8 cellular contexts compared by ENCODE assay signal in the genomic region with DNA sequence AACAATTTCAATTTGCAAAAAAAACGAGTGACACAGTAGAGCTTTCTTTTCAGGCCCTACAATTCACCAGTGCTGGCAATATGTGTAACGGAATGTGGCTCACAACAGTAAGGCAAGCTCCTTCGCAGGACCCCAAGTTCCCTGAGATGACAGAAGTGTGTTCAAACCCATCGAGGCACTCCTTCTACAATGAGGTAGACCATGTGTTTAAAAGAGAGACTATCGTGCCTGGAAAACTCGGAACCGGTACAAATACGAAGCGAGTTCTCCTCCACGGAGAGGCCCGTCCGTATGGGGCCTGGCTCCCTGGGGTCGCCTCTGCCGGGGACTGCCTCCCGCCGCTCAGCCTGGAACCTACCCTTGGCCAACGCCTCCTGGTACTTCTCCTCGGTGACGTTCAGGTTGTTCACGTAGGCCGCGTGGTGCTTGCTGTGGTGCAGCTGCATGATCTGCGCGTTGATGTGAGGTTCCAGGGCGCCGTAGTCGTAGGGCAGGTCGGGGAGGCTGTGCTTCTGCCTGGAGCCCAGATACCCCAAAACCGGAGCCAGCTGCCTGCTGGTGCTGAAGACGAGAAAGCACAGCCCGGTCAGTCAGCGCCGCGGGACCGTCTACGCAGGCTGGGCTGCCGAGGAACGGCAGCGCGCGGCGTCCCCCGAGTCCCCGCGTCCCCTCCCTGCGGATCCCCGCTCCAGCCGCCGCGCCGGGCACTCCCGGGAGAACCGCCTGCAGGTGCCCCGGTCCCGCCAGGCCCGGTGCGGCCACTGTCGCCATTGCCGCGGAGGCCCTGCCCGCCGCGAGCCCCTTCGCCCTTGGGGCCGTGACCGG.
A peak's percentile ranks its signal among the peaks of the same experiment; 100 is the strongest.
DNase-seq lines count a peak whose midpoint lies in the region; ATAC-seq lines count a peak whose summit lies in the region.

No MANE protein-coding gene starts in this region.

- ATAC-seq in GM18498 (IDR thresholded peaks at IDR 0.05; ENCODE audit: unreplicated experiment) (peak; percentile 42), HG02610 (IDR thresholded peaks at IDR 0.05; ENCODE audit: unreplicated experiment) (peak; percentile 39)
- peak; percentile 45 to 52 for ATAC-seq in activated CD4-positive, CD25-positive, alpha-beta regulatory T cell treated with anti-CD3 and anti-CD28 coated beads, Interleukin-2, amount 50 U/mL, for 24 hours

- DNase-seq in NCI-H1048 (lab: John Stamatoyannopoulos, UW) = peak; percentile 5
- DNase-seq in cerebellar cortex (ENCODE audit: low spot score) = peak; percentile 43
- DNase-seq in left kidney (ENCODE audit: low read depth, low spot score) = peak; percentile 74
- DNase-seq in stimulated activated CD4-positive, alpha-beta T cell treated with anti-CD3 and anti-CD28 coated beads, Interleukin-2, amount 100 ng/mL, for 24 hours = peak; percentile 65 to 70
- no peak for DNase-seq in cerebellar nuclear complex (lab: John Stamatoyannopoulos, UW)

Comparison
In these comparisons a context has a peak if more than half of its experiments do, and no peak if none do; other contexts are left out.
1. DNase-seq: peak in NCI-H1048 (single experiment), cerebellar cortex (single experiment), left kidney (single experiment) and stimulated activated CD4-positive, alpha-beta T cell treated with anti-CD3 and anti-CD28 coated beads, Interleukin-2, amount 100 ng/mL, for 24 hours (2 of 2); none in cerebellar nuclear complex (0 of 2).
2. Peak in every context shown above with its lines, with median percentiles within 50 percentile points of each other: ATAC-seq.